Comparison of ENCODE assay signal across 19 cellular contexts in genomic region chr16:25783226-25783625, GRCh38.
DNase-seq lines count a peak whose midpoint lies in the region; TF ChIP-seq lines count a peak whose summit lies in the region.
"Had no signal": no experiment of that assay in that cellular context is flagged by ENCODE, and none has a peak within 500 bp of the region (broad histone marks: within the 10 kb centered on the region; RNA-seq: fewer than 3 reads in every experiment).

No MANE protein-coding gene starts in this region.

- no peak overlapping the region for H3K4me3 Mint-ChIP-seq in neural crest cell
- H3K4me3 Mint-ChIP-seq: B cell; CD4-positive, alpha-beta T cell; CD8-positive, alpha-beta T cell had no signal

- H3K9ac ChIP-seq in SK-N-MC (ENCODE audit: insufficient read length) (no peak overlapping the region), smooth muscle cell (ENCODE audit: low read depth) (no peak overlapping the region), Karpas-422 (ENCODE audit: low read length) (no peak overlapping the region)
- H3K9ac ChIP-seq: BLaER1 treated with 17β-estradiol and CSF1 and Interleukin-3, amounts not matched to agents 10 nM and 100 nM had no signal

- H3K27ac ChIP-seq in SK-N-MC (peak overlapping the region; percentile 27; the same call in 1 of the 2 replicates), smooth muscle cell (ENCODE audit: low read depth) (no peak overlapping the region), Karpas-422 (ENCODE audit: low read length) (no peak overlapping the region)
- H3K27ac ChIP-seq: BLaER1 treated with 17β-estradiol and CSF1 and Interleukin-3, amounts not matched to agents 10 nM and 100 nM; C4-2B had no signal

- H3K36me3 Mint-ChIP-seq in neural crest cell (ENCODE audit: low read depth) = no peaks in the 10 kb centered on the region
- H3K36me3 Mint-ChIP-seq: CD8-positive, alpha-beta T cell had no signal

- no peak for DNase-seq in SK-N-MC (ENCODE audit: low read depth, low spot score)
- no peak for DNase-seq in neural crest cell (ENCODE audit: low read depth, low spot score)
- no peak for DNase-seq in smooth muscle cell (lab: John Stamatoyannopoulos, UW; ENCODE audit: unreplicated experiment)
- DNase-seq in Karpas-422 = no peak
- no peak for DNase-seq in glomerular visceral epithelial cell (ENCODE audit: extremely low spot score)
- no peak for DNase-seq in DMS79 treated with DMSO at 0.1 percent for 48 hours (lab: John Stamatoyannopoulos, UW)
- DNase-seq: 8988T; AML-193; Caco-2; Calu3; CD4-positive, alpha-beta T cell; CD8-positive, alpha-beta T cell; DND-41; EL; GDM1 had no signal

- H3K4me1 Mint-ChIP-seq in neural crest cell = peaks cover 20% of the 10 kb centered on the region
- H3K4me1 Mint-ChIP-seq: B cell had no signal

- TF ChIP-seq CTCF in neural crest cell (conservative IDR thresholded peaks at IDR 0.05) (no peak), smooth muscle cell (IDR thresholded peaks at IDR 0.05; ENCODE audit: borderline replicate concordance, insufficient read depth, poor library complexity, severe bottlenecking) (no peak)

- H3K9me3 ChIP-seq in SK-N-MC (ENCODE audit: low read depth, low read length) (peaks cover 4% of the 10 kb centered on the region; the same call in 1 of the 2 replicates), smooth muscle cell (replicated peaks; ENCODE audit: low read depth) (no peaks in the 10 kb centered on the region), Karpas-422 (ENCODE audit: low read length) (no peaks in the 10 kb centered on the region)
- H3K9me3 ChIP-seq: Caco-2 had no signal

- H3K79me2 ChIP-seq in smooth muscle cell (ENCODE audit: low read depth) = no peaks in the 10 kb centered on the region
- H3K79me2 ChIP-seq in Karpas-422 (ENCODE audit: low read length) = no peaks in the 10 kb centered on the region

- WGBS in smooth muscle cell (ENCODE audit: low lambda C conversion rate) = 21% methylated on average over 1 of the region's 1 CpG

- H3K4me3 ChIP-seq in SK-N-MC (peak overlapping the region; percentile 30; the same call in 1 of the 2 replicates), smooth muscle cell (no peak overlapping the region), Karpas-422 (ENCODE audit: low read length) (no peak overlapping the region)
- H3K4me3 ChIP-seq: BLaER1 treated with 17β-estradiol and CSF1 and Interleukin-3, amounts not matched to agents 10 nM and 100 nM; GM12878 had no signal

- H4K20me1 ChIP-seq in smooth muscle cell (ENCODE audit: low read depth) = no peaks in the 10 kb centered on the region
- H4K20me1 ChIP-seq in Karpas-422 (ENCODE audit: insufficient read depth, low read depth, low read length) = no peaks in the 10 kb centered on the region
- H4K20me1 ChIP-seq: BLaER1 treated with 17β-estradiol and CSF1 and Interleukin-3, amounts not matched to agents 10 nM and 100 nM had no signal

- H3K36me3 ChIP-seq in SK-N-MC (ENCODE audit: insufficient read depth, low read length) = peaks cover 25% of the 10 kb centered on the region
- no peaks in the 10 kb centered on the region for H3K36me3 ChIP-seq in smooth muscle cell (ENCODE audit: low read depth)
- H3K36me3 ChIP-seq in Karpas-422 (ENCODE audit: insufficient read depth, low read length) = no peaks in the 10 kb centered on the region
- H3K36me3 ChIP-seq: BLaER1 treated with 17β-estradiol and CSF1 and Interleukin-3, amounts not matched to agents 10 nM and 100 nM had no signal

- H3K4me2 ChIP-seq in smooth muscle cell (peak overlapping the region; percentile 16), Karpas-422 (ENCODE audit: low read depth, low read length, poor library complexity, severe bottlenecking) (no peak overlapping the region)

- H3F3A ChIP-seq in smooth muscle cell (ENCODE audit: low read depth) = no peaks in the 10 kb centered on the region

- H3K9me3 Mint-ChIP-seq in neural crest cell = peaks cover 3% of the 10 kb centered on the region
- H3K9me3 Mint-ChIP-seq: CD4-positive, alpha-beta T cell; CD8-positive, alpha-beta T cell had no signal

- H3K4me1 ChIP-seq in smooth muscle cell (ENCODE audit: low read depth) (peaks cover 6% of the 10 kb centered on the region), Karpas-422 (ENCODE audit: low read length) (no peaks in the 10 kb centered on the region)
- H3K4me1 ChIP-seq: Caco-2 had no signal

- no peaks in the 10 kb centered on the region for H3K27me3 Mint-ChIP-seq in neural crest cell (ENCODE audit: low read depth)

- H3K27ac Mint-ChIP-seq in neural crest cell (ENCODE audit: unreplicated experiment) = peak overlapping the region; percentile 48
- H3K27ac Mint-ChIP-seq: B cell; CD4-positive, alpha-beta T cell; CD8-positive, alpha-beta T cell had no signal

- no peaks in the 10 kb centered on the region for H3K9me2 ChIP-seq in Karpas-422 (replicated peaks; ENCODE audit: insufficient read depth, low read length)

- no peak overlapping the region for H2AFZ ChIP-seq in smooth muscle cell (ENCODE audit: low read depth)
- no peak overlapping the region for H2AFZ ChIP-seq in Karpas-422 (ENCODE audit: low read length)

- H3K27me3 ChIP-seq in smooth muscle cell (ENCODE audit: low read depth) = peaks cover 7% of the 10 kb centered on the region
- no peaks in the 10 kb centered on the region for H3K27me3 ChIP-seq in Karpas-422 (ENCODE audit: low read length)
- H3K27me3 ChIP-seq: BLaER1 treated with 17β-estradiol and CSF1 and Interleukin-3, amounts not matched to agents 10 nM and 100 nM had no signal
